Comparison of ENCODE assay signal across 4 cellular contexts in the genomic region with DNA sequence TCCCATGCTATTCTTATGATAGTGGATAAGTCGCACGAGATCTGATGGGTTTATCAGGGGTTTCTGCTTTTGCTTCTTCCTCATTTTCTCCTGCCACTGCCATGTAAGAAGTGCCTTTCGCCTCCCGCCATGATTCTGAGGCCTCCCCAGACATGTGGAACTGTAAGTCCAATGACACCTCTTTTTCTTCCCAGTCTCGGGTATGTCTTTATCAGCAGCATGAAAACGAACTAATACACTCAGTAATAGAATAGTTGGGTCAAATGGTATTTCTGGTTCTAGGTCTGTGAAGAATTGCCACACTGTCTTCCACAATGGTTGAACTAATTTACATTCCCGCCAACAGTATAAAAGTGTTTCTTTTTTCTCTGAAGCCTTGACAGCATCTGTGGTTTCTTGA. TPM values are rescaled to one million over a fixed set of nuclear protein-coding genes. Genes with fewer than 3 reads are reported as not detected.
"Had no signal": no experiment of that assay in that cellular context is flagged by ENCODE, and none has a peak within 500 bp of the region (broad histone marks: within the 10 kb centered on the region; RNA-seq: fewer than 3 reads in every experiment).

No MANE protein-coding gene starts in this region.

RNA-seq across cellular contexts. Expression of gene HLA-DQB1, which starts 7.7 kb away (rescaled TPM):
- total RNA-seq: LHCN-M2, M059J, MCF 10A had no signal

RNA-seq across cellular contexts. Expression of gene HLA-DQA1, which starts 36.9 kb away (rescaled TPM):
- total RNA-seq: LHCN-M2, M059J, MCF 10A, NCI-H460 had no signal
